ENCODE assay signal across 11 cellular contexts in the genomic region with DNA sequence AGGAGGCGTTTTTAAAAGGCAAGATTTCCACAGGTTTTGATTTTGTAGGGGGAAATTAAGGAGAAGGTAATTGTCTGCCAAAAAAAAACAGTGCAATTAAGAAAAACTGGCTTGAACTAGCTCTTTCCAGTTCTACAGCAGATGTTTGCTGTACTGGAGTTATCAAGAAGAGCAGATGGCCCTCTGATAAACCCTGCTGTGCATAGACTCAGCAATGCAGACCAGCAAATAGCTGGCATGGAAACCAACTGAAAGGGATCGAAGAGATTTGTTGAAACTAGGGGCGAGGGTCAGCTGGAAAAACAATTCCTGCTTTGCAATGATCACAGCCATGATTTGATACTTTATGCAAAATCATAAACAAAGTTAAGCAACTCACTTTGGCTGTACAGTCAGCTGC. TPM values are rescaled to one million over a fixed set of nuclear protein-coding genes. Genes with fewer than 3 reads are reported as not detected.
A peak's percentile ranks its signal among the peaks of the same experiment; 100 is the strongest.
DNase-seq lines count a peak whose midpoint lies in the region; ATAC-seq and TF ChIP-seq lines count a peak whose summit lies in the region.
"Had no signal": no experiment of that assay in that cellular context is flagged by ENCODE, and none has a peak within 500 bp of the region (broad histone marks: within the 10 kb centered on the region; RNA-seq: fewer than 3 reads in every experiment).

No MANE protein-coding gene starts in this region.

- H3K4me1 ChIP-seq in HEK293 (ENCODE audit: control insufficient read depth, insufficient read depth, low read length): no peaks in the 10 kb centered on the region
- H3K4me1 ChIP-seq in mucosa of descending colon (ENCODE audit: low read depth): no peaks in the 10 kb centered on the region
- H3K4me1 ChIP-seq: heart left ventricle, Peyer's patch had no signal

- ATAC-seq in mucosa of descending colon: peak; percentile 56
- no peak for ATAC-seq in GM19455 (IDR thresholded peaks at IDR 0.05; ENCODE audit: unreplicated experiment)
- no peak for ATAC-seq in HG02938 (IDR thresholded peaks at IDR 0.05; ENCODE audit: unreplicated experiment)
- ATAC-seq: esophagus mucosa, heart left ventricle had no signal

- no peaks in the 10 kb centered on the region for H3K9me3 ChIP-seq in HEK293 (ENCODE audit: control insufficient read depth, insufficient read depth, low read depth, low read length)
- no peaks in the 10 kb centered on the region for H3K9me3 ChIP-seq in mucosa of descending colon
- H3K9me3 ChIP-seq: heart left ventricle, Peyer's patch had no signal

- H3K36me3 ChIP-seq in HEK293 (ENCODE audit: control insufficient read depth in 2 of 2, insufficient read depth in 1 of 2, low read length in 2 of 2) (no peaks in the 10 kb centered on the region), mucosa of descending colon (ENCODE audit: low read depth) (no peaks in the 10 kb centered on the region)
- H3K36me3 ChIP-seq: heart left ventricle, Peyer's patch had no signal

- DNase-seq in NCI-H2171 (lab: John Stamatoyannopoulos, UW) (peak; percentile 71), SHP77 (lab: John Stamatoyannopoulos, UW) (peak; percentile 50 to 72), mucosa of descending colon (no peak), GM10248 (ENCODE audit: extremely low spot score) (no peak)
- DNase-seq: activated CD4-positive, CD25-positive, alpha-beta regulatory T cell; heart left ventricle; Peyer's patch had no signal

- no peak overlapping the region for H3K4me3 ChIP-seq in HEK293 (ENCODE audit: low read depth, low read length)
- H3K4me3 ChIP-seq in mucosa of descending colon: no peak overlapping the region
- H3K4me3 ChIP-seq: heart left ventricle, Peyer's patch had no signal

- CTCF ChIA-PET in HEK293 (lab: Yijun Ruan, JAX) (interaction anchor here (0.6 kb wide), 1 partner anchor 39 kb away, joined by 5 read pairs; no protein-coding TSS in a partner anchor), GM10248 (lab: Yijun Ruan, JAX) (no interaction called here)

- TF ChIP-seq CTCF in HEK293 (tag by site-specific recombination; IDR thresholded peaks at IDR 0.05): no peak
- no peak for TF ChIP-seq CTCF in mucosa of descending colon (IDR thresholded peaks at IDR 0.05)
- TF ChIP-seq CTCF in GM10248 (IDR thresholded peaks at IDR 0.05; ENCODE audit: control extremely low read depth, extremely low read depth, low read depth, missing control alignments): no peak

- no peak overlapping the region for H3K27ac ChIP-seq in HEK293 (ENCODE audit: extremely low read depth, low read depth, low read length)
- H3K27ac ChIP-seq: heart left ventricle, Peyer's patch had no signal

- intact Hi-C loops in mucosa of descending colon (cut with DNase I, micrococcal nuclease): no loop called here

- POLR2A ChIA-PET in HEK293 (lab: Yijun Ruan, JAX): no interaction called here
- POLR2A ChIA-PET in GM10248 (lab: Yijun Ruan, JAX): no interaction called here

TF ChIP-seq in HEK293, 187 proteins besides CTCF, POLR2A, EP300 and RAD21:
- TF ChIP-seq ZNF146 (tag by site-specific recombination; IDR thresholded peaks at IDR 0.05) (no peak), MZF1 (tag by site-specific recombination; IDR thresholded peaks at IDR 0.05; ENCODE audit: borderline replicate concordance) (peak; percentile 59; the same call in 1 of the 2 replicates)
TF ChIP-seq in HEK293: peak in this region for 1.

RNA-seq across cellular contexts. Expression of gene BHMT, which starts 17.8 kb away (rescaled TPM):
- under 1 TPM in 1 of 3 donors, not detected in 2; 0.60 TPM for total RNA-seq in mucosa of descending colon
- total RNA-seq: heart left ventricle, Peyer's patch had no signal

RNA-seq across cellular contexts. Expression of gene BHMT2, which starts 24.2 kb away (rescaled TPM):
- total RNA-seq in mucosa of descending colon: 10 to 100 TPM in 1 of 3 donors, under 1 TPM in 2; 0.49 to 17.7 (median 0.70) TPM

RNA-seq across cellular contexts. Expression of gene DMGDH, which starts 24.3 kb away (rescaled TPM):
- 1 to 10 TPM; 1.2 to 3.6 (median 1.8) TPM for total RNA-seq in mucosa of descending colon

Comparison
In these comparisons a context has a peak if more than half of its experiments do, and no peak if none do; other contexts are left out.
1. DNase-seq: peak in NCI-H2171 (single experiment) and SHP77 (2 of 2); none in mucosa of descending colon (0 of 3) and GM10248 (single experiment).